ENCODE assay signal across 8 cellular contexts in the genomic region with DNA sequence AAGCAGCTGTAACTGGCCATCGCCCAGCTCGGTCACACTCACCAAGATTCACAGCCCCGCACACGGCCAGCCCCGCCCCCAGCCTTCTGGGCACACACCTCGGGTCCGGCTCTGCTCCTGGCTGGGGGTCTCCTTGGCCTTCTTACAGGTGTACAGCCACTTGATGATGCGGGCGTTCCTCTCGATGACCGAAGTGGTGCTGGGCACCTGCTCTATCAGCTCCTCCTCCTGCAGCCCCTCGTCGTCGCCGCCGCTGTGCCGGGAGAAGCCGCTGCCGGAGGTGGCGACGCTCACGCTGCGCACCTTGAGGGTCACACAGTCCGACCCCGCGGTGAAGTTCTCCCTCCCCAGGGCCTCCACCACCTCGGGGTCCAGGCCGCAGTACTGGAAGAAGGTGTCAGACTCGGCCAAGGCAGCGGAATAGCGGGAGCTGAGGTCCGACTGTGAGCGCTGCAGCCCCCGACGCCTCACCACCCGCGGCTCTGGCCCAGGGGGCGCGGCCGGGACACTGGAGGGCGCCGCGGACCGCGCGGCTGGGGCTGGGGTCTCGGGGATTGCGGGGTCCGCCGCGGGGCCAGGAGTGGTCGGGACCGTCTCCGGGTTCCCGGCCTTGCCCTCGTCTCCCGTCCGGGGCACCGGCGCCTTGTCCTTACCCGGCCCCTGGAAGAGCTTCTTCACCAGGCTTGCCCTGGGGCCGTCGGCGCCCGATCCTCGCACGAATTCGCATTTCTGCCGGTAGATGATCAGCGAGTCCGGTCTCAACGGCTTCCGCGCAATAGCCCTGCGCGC. TPM values are rescaled to one million over a fixed set of nuclear protein-coding genes. Genes with fewer than 3 reads are reported as not detected.
DNase-seq lines count a peak whose midpoint lies in the region; ATAC-seq lines count a peak whose summit lies in the region.
"Had no signal": no experiment of that assay in that cellular context is flagged by ENCODE, and none has a peak within 500 bp of the region (broad histone marks: within the 10 kb centered on the region; RNA-seq: fewer than 3 reads in every experiment).

No MANE protein-coding gene starts in this region.

- no peak overlapping the region for H3K27ac ChIP-seq in HUES48 (ENCODE audit: low read depth, low read length)

- peaks cover 56% of the 10 kb centered on the region for H3K27me3 Mint-ChIP-seq in activated T-cell treated with anti-CD3 and anti-CD28 coated beads, Interleukin-2, amount 50 U/mL, for 72 hours (ENCODE audit: low read depth)

- no peaks in the 10 kb centered on the region for H3K9me3 Mint-ChIP-seq in activated T-cell treated with anti-CD3 and anti-CD28 coated beads, Interleukin-2, amount 50 U/mL, for 72 hours
- no peaks in the 10 kb centered on the region for H3K9me3 Mint-ChIP-seq in stimulated activated effector memory CD8-positive, alpha-beta T cell treated with anti-CD3 and anti-CD28 coated beads, Interleukin-12 subunit alpha, Interleukin-12 subunit beta, amount 100 ng/mL, for 72 hours

- peak overlapping the region; percentile 74 to 75 for H3K4me3 Mint-ChIP-seq in activated T-cell treated with anti-CD3 and anti-CD28 coated beads, Interleukin-2, amount 50 U/mL, for 72 hours
- peak overlapping the region; percentile 59 for H3K4me3 Mint-ChIP-seq in stimulated activated effector memory CD8-positive, alpha-beta T cell treated with anti-CD3 and anti-CD28 coated beads, Interleukin-12 subunit alpha, Interleukin-12 subunit beta, amount 100 ng/mL, for 72 hours

- peak; percentile 8 to 26 for ATAC-seq in activated T-cell treated with anti-CD3 and anti-CD28 coated beads, Interleukin-2, amount 50 U/mL, for 72 hours (replicated peaks in 1 of 2)
- ATAC-seq in stimulated activated effector memory CD8-positive, alpha-beta T cell treated with anti-CD3 and anti-CD28 coated beads, Interleukin-12 subunit alpha, Interleukin-12 subunit beta, amount 100 ng/mL, for 72 hours = peak; percentile 22

- peak overlapping the region; percentile 79 for H3K4me3 ChIP-seq in HUES48 (ENCODE audit: low read depth, low read length)

- peaks cover 22% of the 10 kb centered on the region for H3K4me1 Mint-ChIP-seq in activated T-cell treated with anti-CD3 and anti-CD28 coated beads, Interleukin-2, amount 50 U/mL, for 72 hours (ENCODE audit: low read depth)
- peaks cover 23% of the 10 kb centered on the region for H3K4me1 Mint-ChIP-seq in stimulated activated effector memory CD8-positive, alpha-beta T cell treated with anti-CD3 and anti-CD28 coated beads, Interleukin-12 subunit alpha, Interleukin-12 subunit beta, amount 100 ng/mL, for 72 hours

- DNase-seq in activated T-cell treated with anti-CD3 and anti-CD28 coated beads, Interleukin-2, amount 50 U/mL, for 72 hours = peak in 1 of 2 donors; percentile 20
- DNase-seq in iPS-NIHi7 (ENCODE audit: extremely low spot score) (peak; percentile 16), H4 (ENCODE audit: low spot score) (no peak), SIG-M5 (lab: John Stamatoyannopoulos, UW) (no peak), NCI-H2029 treated with DMSO at 0.1 percent for 48 hours (lab: John Stamatoyannopoulos, UW) (no peak)
- no peak for DNase-seq in stimulated activated effector memory CD8-positive, alpha-beta T cell treated with anti-CD3 and anti-CD28 coated beads, Interleukin-12 subunit alpha, Interleukin-12 subunit beta, amount 100 ng/mL, for 72 hours (ENCODE audit: low spot score in 2 of 2)
- DNase-seq: HCEC 1CT had no signal

- H3K36me3 ChIP-seq in HUES48 (ENCODE audit: control insufficient read depth, insufficient read depth, low read length) = peaks cover 11% of the 10 kb centered on the region

- H3K27me3 ChIP-seq in HUES48 (ENCODE audit: control insufficient read depth, insufficient read depth, low read length) = peaks cover 39% of the 10 kb centered on the region

- peaks cover 21% of the 10 kb centered on the region for H3K4me1 ChIP-seq in HUES48 (ENCODE audit: control insufficient read depth, insufficient read depth, low read length)

- H3K27ac Mint-ChIP-seq in activated T-cell treated with anti-CD3 and anti-CD28 coated beads, Interleukin-2, amount 50 U/mL, for 72 hours = no peak overlapping the region
- no peak overlapping the region for H3K27ac Mint-ChIP-seq in stimulated activated effector memory CD8-positive, alpha-beta T cell treated with anti-CD3 and anti-CD28 coated beads, Interleukin-12 subunit alpha, Interleukin-12 subunit beta, amount 100 ng/mL, for 72 hours

- no peaks in the 10 kb centered on the region for H3K9me3 ChIP-seq in HUES48 (ENCODE audit: control insufficient read depth, insufficient read depth, low read length)

- H3K36me3 Mint-ChIP-seq in activated T-cell treated with anti-CD3 and anti-CD28 coated beads, Interleukin-2, amount 50 U/mL, for 72 hours (ENCODE audit: insufficient read depth in 2 of 2) = peaks cover 1 to 4% of the 10 kb centered on the region in 2 donors
- no peaks in the 10 kb centered on the region for H3K36me3 Mint-ChIP-seq in stimulated activated effector memory CD8-positive, alpha-beta T cell treated with anti-CD3 and anti-CD28 coated beads, Interleukin-12 subunit alpha, Interleukin-12 subunit beta, amount 100 ng/mL, for 72 hours

- peak overlapping the region; percentile 7; the same call in 1 of the 2 replicates for H3K9ac ChIP-seq in HUES48 (ENCODE audit: low read depth, low read length)

RNA-seq across cellular contexts. Expression of a gene that starts 0.8 kb away (rescaled TPM):
- 1 to 10 TPM in 1 of 2 donors, under 1 TPM in 1; 0.72 to 2.0 TPM for total RNA-seq in activated T-cell treated with anti-CD3 and anti-CD28 coated beads, Interleukin-2, amount 50 U/mL, for 72 hours
- total RNA-seq in H4 (2014; rRNA removed; shearing (Covaris generic)) = 0.12 and 0.15 TPM in 2 replicates
